Comparison of ENCODE assay signal across 18 cellular contexts in genomic region chr6:96789871-96790270, GRCh38.
"Had no signal": no experiment of that assay in that cellular context is flagged by ENCODE, and none has a peak within 500 bp of the region (broad histone marks: within the 10 kb centered on the region; RNA-seq: fewer than 3 reads in every experiment).

No MANE protein-coding gene starts in this region.

- H3K27ac Mint-ChIP-seq: naive thymus-derived CD4-positive, alpha-beta T cell; nephron progenitor cell had no signal

- H3K36me3 ChIP-seq: esophagus squamous epithelium had no signal

- DNase-seq: effector memory CD4-positive, alpha-beta T cell; esophagus squamous epithelium; foreskin fibroblast; head of caudate nucleus; hippocampal formation; left colon; left ventricle myocardium superior; naive thymus-derived CD4-positive, alpha-beta T cell; nephron progenitor cell; right cardiac atrium; small intestine; stimulated activated CD4-positive, alpha-beta T cell treated with anti-CD3 and anti-CD28 coated beads, Interleukin-2, amount 100 ng/mL, for 48 hours; stimulated activated naive CD4-positive, alpha-beta T cell treated with Interleukin-2 at 50 U/mL for 16 hours; trophoblast cell had no signal

- H3K36me3 Mint-ChIP-seq: naive thymus-derived CD4-positive, alpha-beta T cell had no signal

- FAIRE-seq: endometrium, small intestine had no signal

- H3K27me3 ChIP-seq: esophagus squamous epithelium had no signal

- H3K9me3 Mint-ChIP-seq: nephron progenitor cell had no signal

- ATAC-seq: left colon; left ventricle myocardium superior; naive thymus-derived CD4-positive, alpha-beta T cell; right cardiac atrium had no signal

- H3K27ac ChIP-seq: coronary artery, epithelial cell of prostate, esophagus squamous epithelium had no signal

- H3K9me3 ChIP-seq: esophagus squamous epithelium had no signal

- H3K4me3 ChIP-seq: coronary artery, esophagus squamous epithelium, lung had no signal

- H3K4me3 Mint-ChIP-seq: naive thymus-derived CD4-positive, alpha-beta T cell; nephron progenitor cell had no signal

- H3K4me1 Mint-ChIP-seq: naive thymus-derived CD4-positive, alpha-beta T cell had no signal
